21 cellular contexts compared by ENCODE assay signal in genomic region chr2:203310688-203311087, GRCh38.
"Had no signal": no experiment of that assay in that cellular context is flagged by ENCODE, and none has a peak within 500 bp of the region (broad histone marks: within the 10 kb centered on the region; RNA-seq: fewer than 3 reads in every experiment).

No MANE protein-coding gene starts in this region.

- ATAC-seq: Panc1, PC-3 had no signal

- H3K27ac ChIP-seq: RWPE1 had no signal

- H3K9ac ChIP-seq: SK-N-SH had no signal

- H3K4me2 ChIP-seq: SK-N-SH had no signal

- DNase-seq: Kasumi-1, KG1, MM.1S, NCI-H1092 treated with DMSO at 0.1 percent for 48 hours, NCI-H1436, NCI-H187, NCI-H2029, NCI-H2081 treated with DMSO at 0.1 percent for 48 hours, NCI-H2171, NCI-H226, NCI-H446, NCI-H510A, NCI-H524 treated with DMSO at 0.1 percent for 48 hours, NCI-H69, NCI-H774, PC-3, SHP77, SK-N-SH, SW 1271 had no signal

- H3K9me3 ChIP-seq: SK-N-SH had no signal
